Comparison of ENCODE assay signal across 1 cellular context in genomic region chr7:106285051-106285800, GRCh38.
TF ChIP-seq lines count a peak whose summit lies in the region.

No MANE protein-coding gene starts in this region.

TF ChIP-seq in K562, 482 proteins besides CTCF, POLR2A, EP300 and RAD21 (continued from another document):
- peak; percentile 76 for TF ChIP-seq MGA (IDR thresholded peaks at IDR 0.05)
TF ChIP-seq in K562: peak in this region for 184.
